1 cellular context compared by ENCODE assay signal in the genomic region with DNA sequence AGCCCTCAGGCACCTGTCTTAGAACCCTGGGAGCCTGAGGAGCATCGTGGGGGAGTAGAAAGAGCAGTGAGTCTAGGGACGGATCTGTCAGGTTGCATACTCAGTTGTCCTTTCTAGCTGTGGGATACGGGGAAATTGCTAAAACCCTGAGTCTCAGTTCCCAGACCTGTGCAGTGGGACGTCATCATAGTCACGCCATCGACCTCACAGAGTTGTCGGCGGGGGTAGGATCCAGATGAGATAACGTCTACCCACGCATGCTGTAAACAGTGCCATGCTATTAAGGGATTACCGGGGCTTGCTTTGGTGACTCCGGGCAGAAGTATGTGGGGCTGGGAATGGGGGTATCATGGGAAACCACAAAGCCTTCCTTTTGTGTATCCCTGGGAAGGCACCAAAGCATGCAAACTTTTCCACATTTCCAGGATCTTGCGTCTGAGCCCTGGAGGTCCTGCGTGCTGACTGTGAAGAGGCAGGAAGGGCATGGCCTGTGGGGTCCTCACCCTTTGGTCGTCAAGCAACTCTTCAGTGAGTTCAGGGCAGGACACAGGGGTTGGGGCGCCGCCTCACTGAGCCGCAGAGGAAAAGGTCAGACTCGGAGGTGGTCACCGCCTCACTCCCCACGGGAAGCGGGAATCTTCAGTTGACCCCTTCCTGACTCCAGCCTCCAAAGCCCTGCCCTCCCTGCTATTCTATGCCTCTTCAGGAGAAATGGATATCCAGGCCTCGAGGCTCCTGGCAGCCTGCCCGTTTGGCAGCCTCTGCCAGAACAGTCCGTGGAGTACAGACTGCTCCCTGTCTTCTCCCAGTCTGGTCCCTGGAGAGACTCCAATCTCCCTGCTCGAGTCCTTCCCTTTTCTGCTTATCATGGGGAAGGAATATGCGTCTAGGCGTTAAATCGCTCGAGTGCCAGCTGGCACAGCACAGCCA.
TF ChIP-seq lines count a peak whose summit lies in the region.

No MANE protein-coding gene starts in this region.

TF ChIP-seq in IMR-90, 13 proteins besides CTCF, POLR2A, EP300 and RAD21 (continued from another document):
- TF ChIP-seq, protein P1, sequence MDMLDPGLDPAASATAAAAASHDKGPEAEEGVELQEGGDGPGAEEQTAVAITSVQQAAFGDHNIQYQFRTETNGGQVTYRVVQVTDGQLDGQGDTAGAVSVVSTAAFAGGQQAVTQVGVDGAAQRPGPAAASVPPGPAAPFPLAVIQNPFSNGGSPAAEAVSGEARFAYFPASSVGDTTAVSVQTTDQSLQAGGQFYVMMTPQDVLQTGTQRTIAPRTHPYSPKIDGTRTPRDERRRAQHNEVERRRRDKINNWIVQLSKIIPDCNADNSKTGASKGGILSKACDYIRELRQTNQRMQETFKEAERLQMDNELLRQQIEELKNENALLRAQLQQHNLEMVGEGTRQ (IDR thresholded peaks at IDR 0.05; ENCODE audit: low read depth, low read length): no peak
- TF ChIP-seq BHLHE40 (IDR thresholded peaks at IDR 0.05; ENCODE audit: low read depth, low read length) (peak; percentile 76), SMC3 (IDR thresholded peaks at IDR 0.05; ENCODE audit: low read depth, low read length) (peak; percentile 16), NFE2L2 (IDR thresholded peaks at IDR 0.05; ENCODE audit: low read depth, low read length) (0 out of 2 replicates have a peak, but pooled peaks have one; percentile 39), MAFK (IDR thresholded peaks at IDR 0.05; ENCODE audit: low read depth, low read length) (peak; percentile 21; the same call in 1 of the 2 replicates), MAZ (IDR thresholded peaks at IDR 0.05; ENCODE audit: borderline replicate concordance, low read depth, low read length) (peak; percentile 66), MXI1 (IDR thresholded peaks at IDR 0.05; ENCODE audit: borderline replicate concordance, low read depth, low read length) (no peak), RCOR1 (IDR thresholded peaks at IDR 0.05; ENCODE audit: insufficient replicate concordance, low read length) (peak; percentile 32), RFX5 (IDR thresholded peaks at IDR 0.05; ENCODE audit: low read depth, low read length) (no peak), FOS (IDR thresholded peaks at IDR 0.05; ENCODE audit: low read depth, low read length) (peak; percentile 98)
